Comparison of ENCODE assay signal across 8 cellular contexts in the genomic region with DNA sequence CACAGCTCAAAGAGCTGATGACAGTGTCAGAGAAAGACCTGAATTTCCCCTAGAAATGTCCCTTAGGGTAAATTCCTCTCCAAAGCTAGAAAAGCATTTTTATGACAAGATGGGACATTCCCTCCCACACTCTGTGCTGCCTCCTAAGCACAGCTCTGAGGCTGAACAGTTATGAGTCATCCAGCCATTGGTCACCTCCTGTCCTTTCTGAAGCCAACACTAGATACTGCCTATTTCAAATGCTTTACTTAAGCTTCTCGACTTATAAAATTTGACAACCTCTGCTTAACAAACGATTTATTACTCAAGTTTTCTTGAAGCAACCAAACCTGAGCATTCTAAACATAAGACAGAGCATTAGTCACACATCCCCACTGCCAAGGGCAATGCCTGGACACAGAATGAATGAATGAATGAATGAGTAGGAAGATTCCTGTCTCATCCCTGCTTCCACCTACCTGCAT. TPM values are rescaled to one million over a fixed set of nuclear protein-coding genes. Genes with fewer than 3 reads are reported as not detected.
DNase-seq lines count a peak whose midpoint lies in the region; ATAC-seq and TF ChIP-seq lines count a peak whose summit lies in the region.

No MANE protein-coding gene starts in this region.

- TF ChIP-seq CTCF in GM12865 (IDR thresholded peaks at IDR 0.05; ENCODE audit: insufficient read depth, low read depth, low read length, missing control alignments) (no peak), fibroblast of pulmonary artery (IDR thresholded peaks at IDR 0.05; ENCODE audit: low read length, missing control alignments) (no peak)

- peak; percentile 68 for ATAC-seq in GM21723 (IDR thresholded peaks at IDR 0.05; ENCODE audit: unreplicated experiment)
- ATAC-seq in left lobe of liver: no peak

- no peak overlapping the region for H3K27ac ChIP-seq in caudate nucleus (ENCODE audit: low read depth, low read length)

- DNase-seq in GM12865 (ENCODE audit: low read depth) (peak; percentile 91), HT-29 (ENCODE audit: low spot score) (peak; percentile 19), fibroblast of pulmonary artery (ENCODE audit: low read depth) (peak; percentile 65), caudate nucleus (lab: John Stamatoyannopoulos, UW) (no peak), left lobe of liver (ENCODE audit: low spot score) (no peak), T-helper 1 cell (no peak), amygdala (lab: John Stamatoyannopoulos, UW) (no peak)

- H3K4me3 ChIP-seq in GM12865 (ENCODE audit: low read depth, low read length): no peak overlapping the region
- H3K4me3 ChIP-seq in fibroblast of pulmonary artery (replicated peaks; ENCODE audit: low read depth, low read length): no peak overlapping the region

RNA-seq across cellular contexts. Expression of gene B4GALT6, which starts 35.4 kb away (rescaled TPM):
- total RNA-seq in HT-29 (2014; rRNA removed; shearing (Covaris generic)): 0.68 and 2.3 TPM in 2 replicates
- total RNA-seq in left lobe of liver: 2.7 TPM

RNA-seq across cellular contexts. Expression of gene TTR, which starts 57.3 kb away (rescaled TPM):
- 1.3 and 2.8 TPM in 2 replicates for total RNA-seq in HT-29 (2014; rRNA removed; shearing (Covaris generic))
- total RNA-seq in left lobe of liver: 4,291 TPM

Comparison
In these comparisons a context has a peak if more than half of its experiments do, and no peak if none do; other contexts are left out.
1. DNase-seq: peak in GM12865 (single experiment), HT-29 (single experiment) and fibroblast of pulmonary artery (single experiment); none in caudate nucleus (0 of 61), left lobe of liver (single experiment), T-helper 1 cell (0 of 5) and amygdala (0 of 56).
2. RNA of gene TTR, which starts 57.3 kb away (total RNA-seq): 4,291 TPM in left lobe of liver (single experiment); 1.3 to 2.8 TPM in HT-29; every median in the first group is over 1,000 times any median in the second.